ENCODE assay signal across 25 cellular contexts in genomic region chr17:15381707-15382106, GRCh38. TPM values are rescaled to one million over a fixed set of nuclear protein-coding genes. Genes with fewer than 3 reads are reported as not detected.
DNase-seq lines count a peak whose midpoint lies in the region; ATAC-seq and TF ChIP-seq lines count a peak whose summit lies in the region.
"Had no signal": no experiment of that assay in that cellular context is flagged by ENCODE, and none has a peak within 500 bp of the region (broad histone marks: within the 10 kb centered on the region; RNA-seq: fewer than 3 reads in every experiment).

No MANE protein-coding gene starts in this region.

- ATAC-seq in T-helper 17 cell (no peak), esophagus mucosa (peak; percentile 90)
- ATAC-seq: GM12878, HCT116, Panc1 had no signal

- H2BK5ac ChIP-seq in trophoblast cell (ENCODE audit: low read depth, low read length, poor library complexity): no peak overlapping the region

- H3K27me3 Mint-ChIP-seq in T-helper 17 cell: peaks cover 58% of the 10 kb centered on the region

- TF ChIP-seq CTCF in prostate gland (IDR thresholded peaks at IDR 0.05): no peak

- no peak overlapping the region for H2BK12ac ChIP-seq in trophoblast cell (ENCODE audit: low read length)

- in situ Hi-C loops in KBM-7 (cut with MboI; ENCODE audit: low pct_unique_long_range_greater_than_20kb, low sequenced_read_pairs): no loop called here

- H3K14ac ChIP-seq in trophoblast cell (ENCODE audit: low read length): no peak overlapping the region

- H3K27ac Mint-ChIP-seq in T-helper 17 cell: no peak overlapping the region
- H3K27ac Mint-ChIP-seq: CD4-positive, alpha-beta memory T cell had no signal

- peak; percentile 37 for DNase-seq in HT1080 (ENCODE audit: low read depth)
- DNase-seq in T-helper 17 cell: no peak
- peak; percentile 33 to 74 for DNase-seq in trophoblast cell
- no peak for DNase-seq in T-helper 1 cell
- no peak for DNase-seq in KBM-7
- no peak for DNase-seq in NCI-H2227 treated with DMSO at 0.1 percent for 48 hours (lab: John Stamatoyannopoulos, UW)
- no peak for DNase-seq in prostate gland (ENCODE audit: low spot score)
- DNase-seq: AML-193; CD4-positive, alpha-beta memory T cell; COR-L47; KG1; NCI-H1048; NCI-H1417; NCI-H1694; NCI-H2029 treated with DMSO at 0.1 percent for 48 hours; NCI-H510A; NCI-H69; SHP77 treated with DMSO at 0.1 percent for 48 hours had no signal

- H3K9me3 ChIP-seq in T-helper 17 cell (ENCODE audit: control insufficient read depth, low read length, poor library complexity, severe bottlenecking): no peaks in the 10 kb centered on the region
- no peaks in the 10 kb centered on the region for H3K9me3 ChIP-seq in trophoblast cell (ENCODE audit: insufficient read depth, low read depth, low read length)
- no peaks in the 10 kb centered on the region for H3K9me3 ChIP-seq in prostate gland

- no peaks in the 10 kb centered on the region for H3K27me3 ChIP-seq in trophoblast cell (ENCODE audit: insufficient read depth, low read length)
- no peaks in the 10 kb centered on the region for H3K27me3 ChIP-seq in prostate gland (replicated peaks; ENCODE audit: insufficient read depth)
- H3K27me3 ChIP-seq: BLaER1 treated with 17β-estradiol and CSF1 and Interleukin-3, amounts not matched to agents 10 nM and 100 nM had no signal

- no peak overlapping the region for H3K9ac ChIP-seq in trophoblast cell (ENCODE audit: low read length)
- H3K9ac ChIP-seq: BLaER1 treated with 17β-estradiol and CSF1 and Interleukin-3, amounts not matched to agents 10 nM and 100 nM had no signal

- peak overlapping the region; percentile 7 for H3K4me3 Mint-ChIP-seq in T-helper 17 cell
- H3K4me3 Mint-ChIP-seq: CD4-positive, alpha-beta memory T cell had no signal

- no peak overlapping the region for H4K8ac ChIP-seq in trophoblast cell (ENCODE audit: low read depth, low read length)

- peaks cover 19% of the 10 kb centered on the region for H3K79me1 ChIP-seq in trophoblast cell (ENCODE audit: low read length)

- H3K4me1 ChIP-seq in trophoblast cell (ENCODE audit: control insufficient read depth in 1 of 2, insufficient read depth in 2 of 2, low read length in 2 of 2) (peaks cover 21 to 23% of the 10 kb centered on the region in 2 experiments), prostate gland (replicated peaks) (no peaks in the 10 kb centered on the region)

- no peak overlapping the region for H2AK5ac ChIP-seq in trophoblast cell (ENCODE audit: low read length)

- H3K27ac ChIP-seq in trophoblast cell (ENCODE audit: low read depth, low read length) (no peak overlapping the region), prostate gland (no peak overlapping the region)
- H3K27ac ChIP-seq: BLaER1 treated with 17β-estradiol and CSF1 and Interleukin-3, amounts not matched to agents 10 nM and 100 nM; RWPE1 had no signal

- H3K4me1 Mint-ChIP-seq in T-helper 17 cell: no peaks in the 10 kb centered on the region
- H3K4me1 Mint-ChIP-seq: CD4-positive, alpha-beta memory T cell had no signal

- H2AFZ ChIP-seq in trophoblast cell (ENCODE audit: insufficient read depth, low read length, poor library complexity): no peak overlapping the region

- H3K4me2 ChIP-seq in trophoblast cell (ENCODE audit: low read length): no peak overlapping the region
- H3K4me2 ChIP-seq: BLaER1 treated with 17β-estradiol and CSF1 and Interleukin-3, amounts not matched to agents 10 nM and 100 nM had no signal

- no peak for TF ChIP-seq POLR2A in prostate gland (IDR thresholded peaks at IDR 0.05)

- no peak overlapping the region for H4K12ac ChIP-seq in trophoblast cell (ENCODE audit: low read depth, low read length)

- H3K79me2 ChIP-seq in trophoblast cell (ENCODE audit: control insufficient read depth, insufficient read depth, low read length, poor library complexity): no peaks in the 10 kb centered on the region

- WGBS in trophoblast cell (ENCODE audit: extremely low coverage, insufficient coverage, insufficient read length): no CpG with 5 or more reads among the region's 2 CpGs
- WGBS in prostate gland: 49% methylated on average over 2 of the region's 2 CpGs

- intact Hi-C loops in prostate gland (cut with DNase I): no loop called here

- H3K18ac ChIP-seq in trophoblast cell (ENCODE audit: low read length): no peak overlapping the region

- H2BK120ac ChIP-seq in trophoblast cell (ENCODE audit: insufficient read depth, low read length, poor library complexity): no peak overlapping the region

- no peak overlapping the region for H3K23ac ChIP-seq in trophoblast cell (ENCODE audit: low read length)

- H3K36me3 ChIP-seq in trophoblast cell (ENCODE audit: control insufficient read depth in 1 of 2, insufficient read depth in 2 of 2, low read length in 2 of 2) (no peaks in the 10 kb centered on the region), prostate gland (no peaks in the 10 kb centered on the region)
- H3K36me3 ChIP-seq: BLaER1 treated with 17β-estradiol and CSF1 and Interleukin-3, amounts not matched to agents 10 nM and 100 nM had no signal

- H3K4me3 ChIP-seq in trophoblast cell (ENCODE audit: low read depth, low read length) (no peak overlapping the region), prostate gland (no peak overlapping the region)
- H3K4me3 ChIP-seq: BLaER1 treated with 17β-estradiol and CSF1 and Interleukin-3, amounts not matched to agents 10 nM and 100 nM; GM12878 had no signal

- no peak overlapping the region for H4K91ac ChIP-seq in trophoblast cell (ENCODE audit: low read depth, low read length)

- H3K4ac ChIP-seq in trophoblast cell (ENCODE audit: low read depth, low read length): no peak overlapping the region

- no peaks in the 10 kb centered on the region for H3K36me3 Mint-ChIP-seq in T-helper 17 cell (ENCODE audit: low read depth)
- H3K36me3 Mint-ChIP-seq: CD4-positive, alpha-beta memory T cell had no signal

RNA-seq across cellular contexts. Expression of gene TEKT3, which starts 40.3 kb away (rescaled TPM):
- total RNA-seq in HT1080 (2014; rRNA removed; shearing (Covaris generic)): not detected in 2 replicates
- 0.35 TPM in 1 of 2 replicates, not detected in the other for polyA plus RNA-seq in HT1080 (2015; cell fraction: cytosol; rRNA removed)
- polyA plus RNA-seq in HT1080 (2015; cell fraction: nucleus; rRNA removed): not detected in 2 replicates
- not detected for total RNA-seq in T-helper 17 cell
- total RNA-seq in esophagus mucosa: not detected
- polyA plus RNA-seq in trophoblast cell (2013): 0.90 and 1.5 TPM in 2 replicates
- 1 to 10 TPM in 1 of 2 donors, not detected in 1; 3.2 TPM for total RNA-seq in prostate gland
- total RNA-seq: GM12878, H4 had no signal
- polyA plus RNA-seq: CD4-positive, alpha-beta memory T cell had no signal

Comparison
In these comparisons a context has a peak if more than half of its experiments do, and no peak if none do; other contexts are left out.
1. DNase-seq: peak in HT1080 (single experiment) and trophoblast cell (2 of 2); none in T-helper 17 cell (0 of 3), T-helper 1 cell (0 of 5), KBM-7 (single experiment), NCI-H2227 treated with DMSO at 0.1 percent for 48 hours (single experiment) and prostate gland (single experiment).